ENCODE assay signal across 9 cellular contexts in genomic region chr22:46075764-46076531, GRCh38.
DNase-seq lines count a peak whose midpoint lies in the region; ATAC-seq, FAIRE-seq and TF ChIP-seq lines count a peak whose summit lies in the region.
"Had no signal": no experiment of that assay in that cellular context is flagged by ENCODE, and none has a peak within 500 bp of the region (broad histone marks: within the 10 kb centered on the region; RNA-seq: fewer than 3 reads in every experiment).

No MANE protein-coding gene starts in this region.

- H3K4me1 ChIP-seq in SJSA1 (replicated peaks): peaks cover 54% of the 10 kb centered on the region

- FAIRE-seq in D721Med (lab: Jason Lieb, UNC): no peak

- H3K4me3 ChIP-seq in AG10803 (ENCODE audit: low read length): peak overlapping the region; percentile 98
- peak overlapping the region; percentile 88 for H3K4me3 ChIP-seq in SJSA1
- H3K4me3 ChIP-seq in fibroblast of pulmonary artery (replicated peaks; ENCODE audit: low read depth, low read length): peak overlapping the region; percentile 77

- DNase-seq in AG10803 (ENCODE audit: low read depth) (no peak), SJSA1 (ENCODE audit: low read depth in 1 of 2, low spot score in 2 of 2) (no peak), fibroblast of pulmonary artery (ENCODE audit: low read depth) (no peak), osteocyte (ENCODE audit: extremely low spot score, unreplicated experiment) (no peak), D721Med (ENCODE audit: insufficient read length, low spot score) (no peak)
- no peak for DNase-seq in stimulated activated naive CD4-positive, alpha-beta T cell (lab: John Stamatoyannopoulos, UW)
- DNase-seq: DMS 273 treated with DMSO at 0.1 percent for 48 hours had no signal

- peaks cover 41% of the 10 kb centered on the region for H3K36me3 Mint-ChIP-seq in osteocyte (ENCODE audit: unreplicated experiment)

- peak overlapping the region; percentile 80 for H3K27ac Mint-ChIP-seq in osteocyte (ENCODE audit: unreplicated experiment)

- H3K9me3 Mint-ChIP-seq in osteocyte (ENCODE audit: unreplicated experiment): no peaks in the 10 kb centered on the region

- peaks cover 86% of the 10 kb centered on the region for H3K36me3 ChIP-seq in SJSA1

- H3K27me3 Mint-ChIP-seq in osteocyte (ENCODE audit: unreplicated experiment): no peaks in the 10 kb centered on the region

- H3K27me3 ChIP-seq in SJSA1 (replicated peaks): no peaks in the 10 kb centered on the region

- peak overlapping the region; percentile 89 for H3K4me3 Mint-ChIP-seq in osteocyte (ENCODE audit: unreplicated experiment)

- no peak for ATAC-seq in HG03045 (IDR thresholded peaks at IDR 0.05; ENCODE audit: unreplicated experiment)
- no peak for ATAC-seq in HG03139 (IDR thresholded peaks at IDR 0.05; ENCODE audit: unreplicated experiment)

- H3K27ac ChIP-seq in SJSA1: peak overlapping the region; percentile 92

- TF ChIP-seq CTCF in AG10803 (conservative IDR thresholded peaks at IDR 0.05; ENCODE audit: low read length) (no peak), fibroblast of pulmonary artery (IDR thresholded peaks at IDR 0.05; ENCODE audit: low read length, missing control alignments) (no peak), osteocyte (IDR thresholded peaks at IDR 0.05) (no peak), D721Med (IDR thresholded peaks at IDR 0.05; ENCODE audit: insufficient read depth, missing control alignments) (no peak)

- peaks cover 62% of the 10 kb centered on the region for H3K4me1 Mint-ChIP-seq in osteocyte (ENCODE audit: unreplicated experiment)

- H3K9me3 ChIP-seq in SJSA1 (replicated peaks): no peaks in the 10 kb centered on the region
